1 cellular context compared by ENCODE assay signal in genomic region chr14:31122098-31122611, GRCh38.
A peak's percentile ranks its signal among the peaks of the same experiment; 100 is the strongest.
TF ChIP-seq lines count a peak whose summit lies in the region.

No MANE protein-coding gene starts in this region.

TF ChIP-seq in HepG2, 621 proteins besides CTCF, POLR2A, EP300 and RAD21 (continued from another document and continues in another):
- TF ChIP-seq KIAA2018 (CRISPR knock-in tag; IDR thresholded peaks at IDR 0.05; ENCODE audit: borderline replicate concordance), result no peak
- no peak for TF ChIP-seq ZZZ3 (CRISPR knock-in tag; IDR thresholded peaks at IDR 0.05; ENCODE audit: borderline replicate concordance)
- TF ChIP-seq ZBTB14 (CRISPR knock-in tag; IDR thresholded peaks at IDR 0.05), result no peak
- no peak for TF ChIP-seq RXRA (CRISPR knock-in tag; IDR thresholded peaks at IDR 0.05)
- TF ChIP-seq STAT6 (CRISPR knock-in tag; IDR thresholded peaks at IDR 0.05; ENCODE audit: borderline replicate concordance), result no peak
- TF ChIP-seq SP4 (CRISPR knock-in tag; IDR thresholded peaks at IDR 0.05), result peak; percentile 2; the same call in 1 of the 2 replicates
- peak; percentile 42; the same call in 1 of the 2 replicates for TF ChIP-seq ZFP41 (CRISPR knock-in tag; IDR thresholded peaks at IDR 0.05; ENCODE audit: borderline replicate concordance)
- TF ChIP-seq MED8 (CRISPR knock-in tag; IDR thresholded peaks at IDR 0.05; ENCODE audit: insufficient replicate concordance), result no peak
- TF ChIP-seq RXRB (CRISPR knock-in tag; IDR thresholded peaks at IDR 0.05; ENCODE audit: borderline replicate concordance), result no peak
- no peak for TF ChIP-seq HMGXB4 (CRISPR knock-in tag; IDR thresholded peaks at IDR 0.05; ENCODE audit: borderline replicate concordance in 1 of 2, low read depth in 1 of 2)
- no peak for TF ChIP-seq ZNF280B (CRISPR knock-in tag; IDR thresholded peaks at IDR 0.05; ENCODE audit: borderline replicate concordance)
- TF ChIP-seq SNAI1 (CRISPR knock-in tag; IDR thresholded peaks at IDR 0.05; ENCODE audit: borderline replicate concordance), result no peak
- no peak for TF ChIP-seq POGZ (CRISPR knock-in tag; IDR thresholded peaks at IDR 0.05)
- TF ChIP-seq CBX1 (IDR thresholded peaks at IDR 0.05; ENCODE audit: low read depth), result no peak
- no peak for TF ChIP-seq ZNF562 (CRISPR knock-in tag; IDR thresholded peaks at IDR 0.05; ENCODE audit: borderline replicate concordance)
- no peak for TF ChIP-seq JUNB (CRISPR knock-in tag; IDR thresholded peaks at IDR 0.05; ENCODE audit: borderline replicate concordance)
- TF ChIP-seq ARID5B (CRISPR knock-in tag; IDR thresholded peaks at IDR 0.05), result no peak
- no peak for TF ChIP-seq SATB2 (CRISPR knock-in tag; IDR thresholded peaks at IDR 0.05)
- TF ChIP-seq MIER2 (CRISPR knock-in tag; IDR thresholded peaks at IDR 0.05), result no peak
- 0 out of 2 replicates have a peak, but pooled peaks have one; percentile 44 for TF ChIP-seq ZNF317 (CRISPR knock-in tag; IDR thresholded peaks at IDR 0.05)
- no peak for TF ChIP-seq NR3C1 (CRISPR knock-in tag; IDR thresholded peaks at IDR 0.05)
- 0 out of 2 replicates have a peak, but pooled peaks have one; percentile 62 for TF ChIP-seq ZNF619 (CRISPR knock-in tag; IDR thresholded peaks at IDR 0.05)
- TF ChIP-seq JUND (CRISPR knock-in tag; IDR thresholded peaks at IDR 0.05), result no peak
- TF ChIP-seq ZNF24 (IDR thresholded peaks at IDR 0.05), result no peak
- no peak for TF ChIP-seq MAFF (IDR thresholded peaks at IDR 0.05; ENCODE audit: low read depth, low read length)
- no peak for TF ChIP-seq ZNF777 (CRISPR knock-in tag; IDR thresholded peaks at IDR 0.05)
- TF ChIP-seq SNAPC5 (CRISPR knock-in tag; IDR thresholded peaks at IDR 0.05; ENCODE audit: borderline replicate concordance), result no peak
- TF ChIP-seq ZNF282 (IDR thresholded peaks at IDR 0.05; ENCODE audit: partially characterized antibody), result no peak
- no peak for TF ChIP-seq ZSCAN22 (CRISPR knock-in tag; IDR thresholded peaks at IDR 0.05)
- TF ChIP-seq ZBTB34 (CRISPR knock-in tag; IDR thresholded peaks at IDR 0.05), result no peak
- no peak for TF ChIP-seq SRSF1 (optimal IDR thresholded peaks at IDR 0.05; ENCODE audit: low read depth, low read length)
- no peak; the same call in 1 of the 2 replicates for TF ChIP-seq ZNF776 (CRISPR knock-in tag; IDR thresholded peaks at IDR 0.05)
